In genomic region chr5:146533260-146533857, GRCh38 we compare ENCODE assay signal across 8 cellular contexts. TPM values are rescaled to one million over a fixed set of nuclear protein-coding genes. Genes with fewer than 3 reads are reported as not detected.
A peak's percentile ranks its signal among the peaks of the same experiment; 100 is the strongest.
DNase-seq lines count a peak whose midpoint lies in the region; ATAC-seq and TF ChIP-seq lines count a peak whose summit lies in the region.

No MANE protein-coding gene starts in this region.

- H3K36me3 ChIP-seq in esophagus squamous epithelium, result no peaks in the 10 kb centered on the region
- H3K36me3 ChIP-seq in neural cell (ENCODE audit: insufficient read depth, low read length), result no peaks in the 10 kb centered on the region
- H3K36me3 ChIP-seq in stomach, result no peaks in the 10 kb centered on the region

- intact Hi-C loops in esophagus squamous epithelium (cut with DNase I), result no loop called here
- intact Hi-C loops in stomach (cut with DNase I; ENCODE audit: low total_unique reads), result no loop called here

- TF ChIP-seq POLR2A in esophagus squamous epithelium (IDR thresholded peaks at IDR 0.05) (no peak), stomach (IDR thresholded peaks at IDR 0.05) (no peak)

- H3K27me3 ChIP-seq in esophagus squamous epithelium (peaks cover 0 to 18% (median 0%) of the 10 kb centered on the region in 4 donors), neural cell (ENCODE audit: insufficient read depth, low read depth, low read length) (no peaks in the 10 kb centered on the region), stomach (no peaks in the 10 kb centered on the region)

- H3K9ac ChIP-seq in neural cell (ENCODE audit: low read length), result no peak overlapping the region

- TF ChIP-seq EP300 in neural cell (conservative IDR thresholded peaks at IDR 0.05; ENCODE audit: poor library complexity, severe bottlenecking), result no peak
- TF ChIP-seq EP300 in stomach (IDR thresholded peaks at IDR 0.05), result no peak

- no peaks in the 10 kb centered on the region for H3K9me2 ChIP-seq in neural cell (ENCODE audit: insufficient read depth, low read length)

- H3F3A ChIP-seq in neural cell (ENCODE audit: insufficient read depth, low read length, poor library complexity, severe bottlenecking), result no peaks in the 10 kb centered on the region

- ATAC-seq in GM21526 (IDR thresholded peaks at IDR 0.05; ENCODE audit: low FRiP score, unreplicated experiment), result peak; percentile 97

- no peak overlapping the region for H2AFZ ChIP-seq in neural cell (ENCODE audit: low read depth, low read length)

- H3K9me3 ChIP-seq in esophagus squamous epithelium (no peaks in the 10 kb centered on the region), neural cell (ENCODE audit: low read length) (no peaks in the 10 kb centered on the region), stomach (no peaks in the 10 kb centered on the region)

- peak; percentile 95 for TF ChIP-seq RAD21 in neural cell (conservative IDR thresholded peaks at IDR 0.05)

- DNase-seq in DMS53 treated with DMSO at 0.1 percent for 48 hours (lab: John Stamatoyannopoulos, UW; ENCODE audit: unreplicated experiment) (peak; percentile 76), HT1080 (ENCODE audit: low read depth) (peak; percentile 44), NOMO-1 treated with dmso at 0.1 percent for 144 hours (lab: John Stamatoyannopoulos, UW; ENCODE audit: unreplicated experiment) (peak; percentile 63), esophagus squamous epithelium (lab: John Stamatoyannopoulos, UW) (no peak), stomach (peak; percentile 80)
- DNase-seq in activated CD8-positive, alpha-beta memory T cell treated with anti-CD3 and anti-CD28 coated beads, Interleukin-2, amount 50 U/mL, for 4 hours, result peak; percentile 71

- no peak overlapping the region for H3K27ac ChIP-seq in esophagus squamous epithelium
- H3K27ac ChIP-seq in neural cell (ENCODE audit: low read length), result no peak overlapping the region
- no peak overlapping the region for H3K27ac ChIP-seq in stomach

- no peaks in the 10 kb centered on the region for H3K4me1 ChIP-seq in esophagus squamous epithelium
- no peaks in the 10 kb centered on the region for H3K4me1 ChIP-seq in stomach

- no peaks in the 10 kb centered on the region for H3K79me2 ChIP-seq in neural cell (replicated peaks; ENCODE audit: insufficient read depth, low read length)

- peak; percentile 27 to 84 (median 76) for TF ChIP-seq CTCF in esophagus squamous epithelium (IDR thresholded peaks at IDR 0.05)
- TF ChIP-seq CTCF in neural cell (IDR thresholded peaks at IDR 0.05; ENCODE audit: poor library complexity, severe bottlenecking), result peak; percentile 95
- peak in 5 of 7 experiments; percentile 56 to 66 (median 60) for TF ChIP-seq CTCF in stomach (IDR thresholded peaks at IDR 0.05)

- 25 to 32% methylated on average over 6 to 7 of the region's 7 CpGs for WGBS in esophagus squamous epithelium, 2 donors
- 29 to 32% (median 31%) methylated on average over 7 of the region's 7 CpGs for WGBS in stomach, 5 donors

- no peak overlapping the region for H3K4me2 ChIP-seq in neural cell (ENCODE audit: low read length)

- H4K20me1 ChIP-seq in neural cell (ENCODE audit: insufficient read depth), result no peaks in the 10 kb centered on the region

- H3K4me3 ChIP-seq in esophagus squamous epithelium (no peak overlapping the region), neural cell (ENCODE audit: low read length) (no peak overlapping the region), stomach (no peak overlapping the region)

TF ChIP-seq in neural cell, 6 proteins besides CTCF, POLR2A, EP300 and RAD21:
- TF ChIP-seq SMC3 (conservative IDR thresholded peaks at IDR 0.05; ENCODE audit: poor library complexity), result peak; percentile 95
- no peak for TF ChIP-seq POLR2AphosphoS5 (IDR thresholded peaks at IDR 0.05)

RNA-seq across cellular contexts. Expression of gene GPR151, which starts 17.4 kb away (rescaled TPM):
- total RNA-seq in HT1080 (2014; rRNA removed; shearing (Covaris generic)), result not detected in 2 replicates
- polyA plus RNA-seq in HT1080 (2015; cell fraction: cytosol; rRNA removed), result not detected in 2 replicates
- polyA plus RNA-seq in HT1080 (2015; cell fraction: nucleus; rRNA removed), result not detected in 2 replicates
- not detected for total RNA-seq in esophagus squamous epithelium
- polyA plus RNA-seq in neural cell, result 0.90 and 1.0 TPM in 2 replicates
- polyA minus RNA-seq in neural cell, result 0.81 and 0.97 TPM in 2 replicates
- not detected for total RNA-seq in stomach
- not detected for polyA plus RNA-seq in stomach
